In genomic region chr14:104386281-104386841, GRCh38 we compare ENCODE assay signal across 15 cellular contexts.
A peak's percentile ranks its signal among the peaks of the same experiment; 100 is the strongest.
DNase-seq lines count a peak whose midpoint lies in the region; ATAC-seq and TF ChIP-seq lines count a peak whose summit lies in the region.
"Had no signal": no experiment of that assay in that cellular context is flagged by ENCODE, and none has a peak within 500 bp of the region (broad histone marks: within the 10 kb centered on the region; RNA-seq: fewer than 3 reads in every experiment).

No MANE protein-coding gene starts in this region.

- H3K27me3 ChIP-seq in BLaER1 treated with 17β-estradiol and CSF1 and Interleukin-3, amounts not matched to agents 10 nM and 100 nM: peaks cover 8 to 86% (median 26%) of the 10 kb centered on the region in 11 experiments; a peak in 19 of 22 replicates

- peaks cover 38 to 87% (median 81%) of the 10 kb centered on the region in 10 experiments for H3K4me1 ChIP-seq in BLaER1 treated with 17β-estradiol and CSF1 and Interleukin-3, amounts not matched to agents 10 nM and 100 nM

- H3K27ac ChIP-seq in BLaER1 treated with 17β-estradiol and CSF1 and Interleukin-3, amounts not matched to agents 10 nM and 100 nM: peak overlapping the region in 4 of 11 experiments; percentile 18 to 59 (median 44); a peak in 7 of 22 replicates

- peak overlapping the region in 4 of 11 experiments; percentile 40 to 57 (median 54); a peak in 6 of 22 replicates for H3K9ac ChIP-seq in BLaER1 treated with 17β-estradiol and CSF1 and Interleukin-3, amounts not matched to agents 10 nM and 100 nM

- TF ChIP-seq CTCF in WTC11 (IDR thresholded peaks at IDR 0.05) (no peak), natural killer cell (IDR thresholded peaks at IDR 0.05) (no peak)

- H3K27ac Mint-ChIP-seq in WTC11 (no peak overlapping the region), natural killer cell (no peak overlapping the region)
- H3K27ac Mint-ChIP-seq: nephron progenitor cell had no signal

- peaks cover 4% of the 10 kb centered on the region; the same call in 1 of the 2 replicates for H3K36me3 Mint-ChIP-seq in WTC11
- H3K36me3 Mint-ChIP-seq in natural killer cell: peaks cover 5% of the 10 kb centered on the region

- intact Hi-C loops in natural killer cell (cut with micrococcal nuclease): no loop called here

- DNase-seq in COLO668 (lab: John Stamatoyannopoulos, UW; ENCODE audit: unreplicated experiment): peak; percentile 18
- peak; percentile 10 for DNase-seq in WTC11 (ENCODE audit: low spot score)
- peak; percentile 12 for DNase-seq in natural killer cell
- DNase-seq in A172 (ENCODE audit: low spot score): no peak
- no peak for DNase-seq in cerebellum (ENCODE audit: low spot score)
- no peak for DNase-seq in SHP77 treated with DMSO at 0.1 percent for 48 hours (lab: John Stamatoyannopoulos, UW)
- DNase-seq: activated CD4-positive, alpha-beta T cell treated with anti-CD3 and anti-CD28 coated beads, Interleukin-2, amount 50 U/mL, for 1 hour; activated gamma-delta T cell; GOT3; nephron progenitor cell; T-helper 2 cell had no signal

- H3K4me1 Mint-ChIP-seq in WTC11 (peaks cover 9% of the 10 kb centered on the region), natural killer cell (peaks cover 22 to 25% of the 10 kb centered on the region in 2 donors)

- POLR2A ChIA-PET in WTC11 (lab: Charles Lee): no interaction called here

- H3K27me3 Mint-ChIP-seq in WTC11 (ENCODE audit: low read depth) (no peaks in the 10 kb centered on the region), natural killer cell (ENCODE audit: low read depth in 2 of 2) (peaks cover 0 to 2% of the 10 kb centered on the region in 2 donors)

- peaks cover 4 to 9% (median 5%) of the 10 kb centered on the region in 11 experiments; a peak in 20 of 22 replicates for H3K9me3 ChIP-seq in BLaER1 treated with 17β-estradiol and CSF1 and Interleukin-3, amounts not matched to agents 10 nM and 100 nM (replicated peaks in 1 of 11)

- CTCF ChIA-PET in WTC11 (lab: Charles Lee): interaction anchor here (0.8 kb wide), 1 partner anchor 44 kb away, joined by 3 read pairs; no protein-coding TSS in a partner anchor

- H3K36me3 ChIP-seq in BLaER1 treated with 17β-estradiol and CSF1 and Interleukin-3, amounts not matched to agents 10 nM and 100 nM: no peaks in the 10 kb centered on the region

- no peak for ATAC-seq in WTC11
- ATAC-seq in natural killer cell: no peak
- ATAC-seq in GM21390 (IDR thresholded peaks at IDR 0.05; ENCODE audit: unreplicated experiment): no peak
- ATAC-seq: Panc1 had no signal

- H4K20me1 ChIP-seq in BLaER1 treated with 17β-estradiol and CSF1 and Interleukin-3, amounts not matched to agents 10 nM and 100 nM: peaks cover 0 to 25% (median 13%) of the 10 kb centered on the region in 11 experiments; a peak in 9 of 22 replicates

- peak overlapping the region; percentile 49 to 99 (median 95) for H3K4me2 ChIP-seq in BLaER1 treated with 17β-estradiol and CSF1 and Interleukin-3, amounts not matched to agents 10 nM and 100 nM
- H3K4me2 ChIP-seq: smooth muscle cell had no signal

- no peak overlapping the region for H3K4me3 Mint-ChIP-seq in WTC11
- no peak overlapping the region for H3K4me3 Mint-ChIP-seq in natural killer cell
- H3K4me3 Mint-ChIP-seq: nephron progenitor cell had no signal

- H3K9me3 Mint-ChIP-seq in WTC11 (peaks cover 5% of the 10 kb centered on the region), natural killer cell (peaks cover under 1% of the 10 kb centered on the region in 2 donors)

- H3K4me3 ChIP-seq in BLaER1 treated with 17β-estradiol and CSF1 and Interleukin-3, amounts not matched to agents 10 nM and 100 nM: peak overlapping the region in 4 of 10 experiments; percentile 18 to 34 (median 28); a peak in 5 of 20 replicates
- H3K4me3 ChIP-seq: smooth muscle cell had no signal

TF ChIP-seq in WTC11, 78 proteins besides CTCF, POLR2A, EP300 and RAD21:
- TF ChIP-seq ZNF423 (CRISPR knock-in tag; IDR thresholded peaks at IDR 0.05): no peak

Comparison
In these comparisons a context has a peak if more than half of its experiments do, and no peak if none do; other contexts are left out.
1. DNase-seq: peak in COLO668 (single experiment), WTC11 (single experiment) and natural killer cell (single experiment); none in A172 (single experiment), cerebellum (single experiment) and SHP77 treated with DMSO at 0.1 percent for 48 hours (single experiment).